7 cellular contexts compared by ENCODE assay signal in the genomic region with DNA sequence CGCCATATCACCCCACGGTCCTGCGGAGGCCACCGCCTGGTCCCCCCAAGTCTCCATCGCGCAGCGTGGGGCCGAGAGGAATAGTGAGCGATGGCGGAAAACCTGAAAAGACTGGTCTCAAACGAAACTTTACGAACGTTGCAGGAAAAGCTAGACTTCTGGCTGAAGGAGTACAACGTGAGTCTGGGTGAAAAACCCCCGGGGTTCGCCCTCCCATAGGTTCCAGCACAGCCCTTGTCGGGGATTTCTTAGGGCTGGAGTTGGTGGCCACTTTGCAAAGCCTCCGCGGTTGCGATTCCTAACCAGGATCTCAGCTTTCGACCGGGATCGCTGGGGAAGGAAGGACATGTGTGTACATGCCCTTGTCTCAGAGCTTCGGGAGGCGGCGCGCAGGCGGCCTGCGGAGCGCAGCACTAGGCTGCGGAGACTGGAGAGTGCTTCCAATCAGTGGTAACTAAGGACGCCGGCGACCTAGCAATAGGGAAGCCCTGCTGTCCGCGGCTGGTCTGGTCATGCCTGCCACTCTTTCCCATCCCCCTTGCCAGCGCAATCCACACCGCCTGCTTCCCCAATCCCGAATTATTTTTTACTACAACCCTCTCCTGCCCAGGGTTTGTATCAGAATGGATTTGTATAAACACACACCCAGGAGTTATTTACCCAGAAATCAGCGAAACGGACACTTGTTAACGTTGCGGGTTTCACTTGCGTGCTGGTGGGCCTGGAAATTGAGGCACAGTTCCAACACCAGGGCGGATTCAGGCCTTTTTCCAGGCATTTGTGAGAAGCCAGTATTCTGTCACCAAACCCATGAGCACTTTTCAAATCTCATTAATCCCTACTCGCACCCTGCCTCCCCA. TPM values are rescaled to one million over a fixed set of nuclear protein-coding genes. Genes with fewer than 3 reads are reported as not detected.
DNase-seq lines count a peak whose midpoint lies in the region; ATAC-seq, FAIRE-seq and TF ChIP-seq lines count a peak whose summit lies in the region.

No MANE protein-coding gene starts in this region.

- H3K27me3 Mint-ChIP-seq in WTC11 (ENCODE audit: low read depth), result peaks cover 24% of the 10 kb centered on the region
- H3K27me3 Mint-ChIP-seq in nephron (ENCODE audit: low read depth), result peaks cover 50% of the 10 kb centered on the region

- peak overlapping the region; percentile 74 for H3K4me3 ChIP-seq in fibroblast of the aortic adventitia (ENCODE audit: low read depth, low read length)

- CTCF ChIA-PET in WTC11 (lab: Charles Lee), result no interaction called here

- H3K9me3 Mint-ChIP-seq in WTC11 (peaks cover 12% of the 10 kb centered on the region), nephron (peaks cover 22% of the 10 kb centered on the region)

- 0 out of 2 replicates have a peak, but pooled peaks cover 3% of the 10 kb centered on the region for H3K9me3 ChIP-seq in ES-I3 (ENCODE audit: control insufficient read depth, insufficient read depth, low read length)

- H3K36me3 ChIP-seq in ES-I3 (ENCODE audit: insufficient read depth, low read length), result no peaks in the 10 kb centered on the region

- peaks cover 36% of the 10 kb centered on the region for H3K4me1 Mint-ChIP-seq in WTC11
- no peaks in the 10 kb centered on the region for H3K4me1 Mint-ChIP-seq in nephron

- ATAC-seq in GM21360 (IDR thresholded peaks at IDR 0.05; ENCODE audit: unreplicated experiment) (peak; percentile 64), WTC11 (peak; percentile 97)

- DNase-seq in HTR-8/SVneo (ENCODE audit: insufficient read length, low spot score) (peak; percentile 35), WTC11 (ENCODE audit: low spot score) (peak; percentile 91), fibroblast of the aortic adventitia (ENCODE audit: low read depth) (peak; percentile 84)
- DNase-seq in central memory CD4-positive, alpha-beta T cell, result no peak

- no peak for FAIRE-seq in HTR-8/SVneo (lab: Jason Lieb, UNC)

- POLR2A ChIA-PET in WTC11 (lab: Charles Lee), result interaction anchor here (0.8 kb wide), 1 partner anchor 14 kb away, joined by 4 read pairs; the partner anchor contains the start of gene SGCB

- peak overlapping the region; percentile 87 for H3K4me3 Mint-ChIP-seq in WTC11
- H3K4me3 Mint-ChIP-seq in nephron, result peak overlapping the region; percentile 87 to 92 (median 91)

- peaks cover 5% of the 10 kb centered on the region for H3K4me1 ChIP-seq in ES-I3 (ENCODE audit: insufficient read depth, low read length)

- peak overlapping the region; percentile 79 for H3K9ac ChIP-seq in ES-I3 (ENCODE audit: low read depth, low read length)

- peak overlapping the region; percentile 80 for H3K27ac Mint-ChIP-seq in WTC11
- peak overlapping the region; percentile 34 to 78 (median 68) for H3K27ac Mint-ChIP-seq in nephron

- no peak for TF ChIP-seq CTCF in WTC11 (IDR thresholded peaks at IDR 0.05)
- no peak for TF ChIP-seq CTCF in fibroblast of the aortic adventitia (IDR thresholded peaks at IDR 0.05; ENCODE audit: insufficient read depth, low read length)
- no peak for TF ChIP-seq CTCF in nephron (IDR thresholded peaks at IDR 0.05; ENCODE audit: unreplicated experiment in 3 of 3)

- H3K36me3 Mint-ChIP-seq in WTC11 (peaks cover 12% of the 10 kb centered on the region), nephron (ENCODE audit: low read depth) (no peaks in the 10 kb centered on the region)

TF ChIP-seq in WTC11, 78 proteins besides CTCF, POLR2A, EP300 and RAD21 (continues in another document):
- TF ChIP-seq, protein P1, sequence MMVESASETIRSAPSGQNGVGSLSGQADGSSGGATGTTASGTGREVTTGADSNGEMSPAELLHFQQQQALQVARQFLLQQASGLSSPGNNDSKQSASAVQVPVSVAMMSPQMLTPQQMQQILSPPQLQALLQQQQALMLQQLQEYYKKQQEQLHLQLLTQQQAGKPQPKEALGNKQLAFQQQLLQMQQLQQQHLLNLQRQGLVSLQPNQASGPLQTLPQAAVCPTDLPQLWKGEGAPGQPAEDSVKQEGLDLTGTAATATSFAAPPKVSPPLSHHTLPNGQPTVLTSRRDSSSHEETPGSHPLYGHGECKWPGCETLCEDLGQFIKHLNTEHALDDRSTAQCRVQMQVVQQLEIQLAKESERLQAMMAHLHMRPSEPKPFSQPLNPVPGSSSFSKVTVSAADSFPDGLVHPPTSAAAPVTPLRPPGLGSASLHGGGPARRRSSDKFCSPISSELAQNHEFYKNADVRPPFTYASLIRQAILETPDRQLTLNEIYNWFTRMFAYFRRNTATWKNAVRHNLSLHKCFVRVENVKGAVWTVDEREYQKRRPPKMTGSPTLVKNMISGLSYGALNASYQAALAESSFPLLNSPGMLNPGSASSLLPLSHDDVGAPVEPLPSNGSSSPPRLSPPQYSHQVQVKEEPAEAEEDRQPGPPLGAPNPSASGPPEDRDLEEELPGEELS (CRISPR knock-in tag; IDR thresholded peaks at IDR 0.05), result no peak
- TF ChIP-seq ATF2 (CRISPR knock-in tag; IDR thresholded peaks at IDR 0.05; ENCODE audit: borderline replicate concordance, low read depth) (no peak), ATF6 (CRISPR knock-in tag; IDR thresholded peaks at IDR 0.05) (no peak), STAT6 (CRISPR knock-in tag; conservative IDR thresholded peaks at IDR 0.05; ENCODE audit: low read depth) (0 out of 2 replicates have a peak, but pooled peaks have one; percentile 66), ZNF671 (CRISPR knock-in tag; IDR thresholded peaks at IDR 0.05) (no peak)
- TF ChIP-seq, protein P2, sequence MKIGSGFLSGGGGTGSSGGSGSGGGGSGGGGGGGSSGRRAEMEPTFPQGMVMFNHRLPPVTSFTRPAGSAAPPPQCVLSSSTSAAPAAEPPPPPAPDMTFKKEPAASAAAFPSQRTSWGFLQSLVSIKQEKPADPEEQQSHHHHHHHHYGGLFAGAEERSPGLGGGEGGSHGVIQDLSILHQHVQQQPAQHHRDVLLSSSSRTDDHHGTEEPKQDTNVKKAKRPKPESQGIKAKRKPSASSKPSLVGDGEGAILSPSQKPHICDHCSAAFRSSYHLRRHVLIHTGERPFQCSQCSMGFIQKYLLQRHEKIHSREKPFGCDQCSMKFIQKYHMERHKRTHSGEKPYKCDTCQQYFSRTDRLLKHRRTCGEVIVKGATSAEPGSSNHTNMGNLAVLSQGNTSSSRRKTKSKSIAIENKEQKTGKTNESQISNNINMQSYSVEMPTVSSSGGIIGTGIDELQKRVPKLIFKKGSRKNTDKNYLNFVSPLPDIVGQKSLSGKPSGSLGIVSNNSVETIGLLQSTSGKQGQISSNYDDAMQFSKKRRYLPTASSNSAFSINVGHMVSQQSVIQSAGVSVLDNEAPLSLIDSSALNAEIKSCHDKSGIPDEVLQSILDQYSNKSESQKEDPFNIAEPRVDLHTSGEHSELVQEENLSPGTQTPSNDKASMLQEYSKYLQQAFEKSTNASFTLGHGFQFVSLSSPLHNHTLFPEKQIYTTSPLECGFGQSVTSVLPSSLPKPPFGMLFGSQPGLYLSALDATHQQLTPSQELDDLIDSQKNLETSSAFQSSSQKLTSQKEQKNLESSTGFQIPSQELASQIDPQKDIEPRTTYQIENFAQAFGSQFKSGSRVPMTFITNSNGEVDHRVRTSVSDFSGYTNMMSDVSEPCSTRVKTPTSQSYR (CRISPR knock-in tag; IDR thresholded peaks at IDR 0.05), result no peak

RNA-seq across cellular contexts. Expression of gene SPATA18, which starts 0.7 kb away (rescaled TPM):
- total RNA-seq in WTC11 (2021) (6.0 to 7.7 TPM (median 6.6 TPM) in 3 replicates), fibroblast of the aortic adventitia (ENCODE audit: low replicate concordance) (21.7 and 22.3 TPM in 2 replicates)

RNA-seq across cellular contexts. Expression of gene SGCB, which starts 13.7 kb away (rescaled TPM):
- total RNA-seq in WTC11 (2021) (26.0 to 28.2 TPM (median 27.6 TPM) in 3 replicates), fibroblast of the aortic adventitia (ENCODE audit: low replicate concordance) (10.0 and 36.2 TPM in 2 replicates)

RNA-seq across cellular contexts. Expression of gene LRRC66, which starts 31.7 kb away (rescaled TPM):
- total RNA-seq in WTC11 (2021), result 0.07 to 0.16 TPM in 2 of 3 replicates, not detected in the other
- 0.81 TPM in 1 of 2 replicates, not detected in the other for total RNA-seq in fibroblast of the aortic adventitia (ENCODE audit: low replicate concordance)
